8 cellular contexts compared by ENCODE assay signal in genomic region chr19:17346109-17346671, GRCh38. TPM values are rescaled to one million over a fixed set of nuclear protein-coding genes. Genes with fewer than 3 reads are reported as not detected.
DNase-seq lines count a peak whose midpoint lies in the region; ATAC-seq and TF ChIP-seq lines count a peak whose summit lies in the region.

No MANE protein-coding gene starts in this region.

- WGBS in sigmoid colon, 2 donors = 15% methylated on average over 24 of the region's 24 CpGs

- peaks cover 12% of the 10 kb centered on the region for H3K27me3 Mint-ChIP-seq in activated naive CD8-positive, alpha-beta T cell treated with anti-CD3 and anti-CD28 coated beads, Interleukin-2, amount 50 U/mL, for 24 hours

- H3K9me3 ChIP-seq in right atrium auricular region (no peaks in the 10 kb centered on the region), sigmoid colon (no peaks in the 10 kb centered on the region)

- H3K27ac Mint-ChIP-seq in activated naive CD8-positive, alpha-beta T cell treated with anti-CD3 and anti-CD28 coated beads, Interleukin-2, amount 50 U/mL, for 24 hours = no peak overlapping the region

- H3K27ac ChIP-seq in right atrium auricular region (peak overlapping the region; percentile 63 to 66), sigmoid colon (peak overlapping the region in 3 of 4 donors; percentile 34 to 53 (median 39))

- H3K4me3 ChIP-seq in right atrium auricular region (no peak overlapping the region), sigmoid colon (no peak overlapping the region)

- H3K36me3 ChIP-seq in right atrium auricular region = no peaks in the 10 kb centered on the region
- H3K36me3 ChIP-seq in sigmoid colon = peaks cover 0 to 14% (median 0%) of the 10 kb centered on the region in 4 donors

- DNase-seq in DMS 273 (lab: John Stamatoyannopoulos, UW; ENCODE audit: unreplicated experiment) (peak; percentile 84), DMS 273 treated with DMSO at 0.1 percent for 48 hours (lab: John Stamatoyannopoulos, UW) (no peak), T follicular helper cell (ENCODE audit: low read depth) (peak; percentile 57), right atrium auricular region (ENCODE audit: low spot score) (peak; percentile 81), sigmoid colon (peak; percentile 83)
- DNase-seq in activated naive CD8-positive, alpha-beta T cell treated with anti-CD3 and anti-CD28 coated beads, Interleukin-2, amount 50 U/mL, for 24 hours = peak; percentile 88

- no peak for TF ChIP-seq POLR2A in sigmoid colon (IDR thresholded peaks at IDR 0.05)

- intact Hi-C loops in sigmoid colon (cut with DNase I) = loop anchor here (1.0 kb wide), 1 partner anchor 40 kb away; no protein-coding TSS in a partner anchor

- H3K4me1 Mint-ChIP-seq in activated naive CD8-positive, alpha-beta T cell treated with anti-CD3 and anti-CD28 coated beads, Interleukin-2, amount 50 U/mL, for 24 hours = peaks cover 7% of the 10 kb centered on the region

- no peak overlapping the region for H3K4me3 Mint-ChIP-seq in activated naive CD8-positive, alpha-beta T cell treated with anti-CD3 and anti-CD28 coated beads, Interleukin-2, amount 50 U/mL, for 24 hours

- no peak for TF ChIP-seq EP300 in sigmoid colon (IDR thresholded peaks at IDR 0.05)

- ATAC-seq in activated naive CD8-positive, alpha-beta T cell treated with anti-CD3 and anti-CD28 coated beads, Interleukin-2, amount 50 U/mL, for 24 hours = peak; percentile 90
- ATAC-seq in GM19463 (IDR thresholded peaks at IDR 0.05; ENCODE audit: unreplicated experiment) = no peak

- H3K27me3 ChIP-seq in right atrium auricular region = no peaks in the 10 kb centered on the region
- H3K27me3 ChIP-seq in sigmoid colon = peaks cover 0 to 17% (median 0%) of the 10 kb centered on the region in 3 donors

- TF ChIP-seq CTCF in LNCAP (IDR thresholded peaks at IDR 0.05) (peak; percentile 93), right atrium auricular region (IDR thresholded peaks at IDR 0.05) (peak; percentile 90 to 95), sigmoid colon (IDR thresholded peaks at IDR 0.05) (peak; percentile 91 to 96 (median 94))

- H3K9me3 Mint-ChIP-seq in activated naive CD8-positive, alpha-beta T cell treated with anti-CD3 and anti-CD28 coated beads, Interleukin-2, amount 50 U/mL, for 24 hours = no peaks in the 10 kb centered on the region

- H3K4me1 ChIP-seq in right atrium auricular region (peaks cover 0 to 36% of the 10 kb centered on the region in 2 donors), sigmoid colon (peaks cover 0 to 25% (median 12%) of the 10 kb centered on the region in 4 donors)

- H3K36me3 Mint-ChIP-seq in activated naive CD8-positive, alpha-beta T cell treated with anti-CD3 and anti-CD28 coated beads, Interleukin-2, amount 50 U/mL, for 24 hours (ENCODE audit: low read depth) = peaks cover 2% of the 10 kb centered on the region

RNA-seq across cellular contexts. Expression of gene GTPBP3, which starts 8.8 kb away (rescaled TPM):
- total RNA-seq in right atrium auricular region = 10 to 100 TPM in 1 of 2 donors, 1 to 10 TPM in 1; 6.0 to 16.8 TPM
- 10 to 100 TPM in 3 of 4 donors, 1 to 10 TPM in 1; 4.6 to 22.2 (median 15.4) TPM for total RNA-seq in sigmoid colon
- 10 to 100 TPM in 1 of 3 donors, 1 to 10 TPM in 2; 3.7 to 16.0 (median 4.8) TPM for polyA plus RNA-seq in sigmoid colon

RNA-seq across cellular contexts. Expression of gene ANO8, which starts 11.5 kb away (rescaled TPM):
- total RNA-seq in right atrium auricular region (1 to 10 TPM; 4.2 to 5.2 TPM), sigmoid colon (10 to 100 TPM in 1 of 4 donors, 1 to 10 TPM in 3; 2.0 to 10.5 (median 2.7) TPM)
- polyA plus RNA-seq in sigmoid colon = 1 to 10 TPM in 2 of 3 donors, under 1 TPM in 1; 0.46 to 5.4 (median 1.2) TPM

RNA-seq across cellular contexts. Expression of gene PLVAP, which starts 31.0 kb away (rescaled TPM):
- total RNA-seq in right atrium auricular region (10 to 100 TPM; 48.3 to 83.7 TPM), sigmoid colon (10 to 100 TPM; 10.5 to 34.6 (median 19.7) TPM)
- 10 to 100 TPM in 2 of 3 donors, 1 to 10 TPM in 1; 3.0 to 54.7 (median 13.2) TPM for polyA plus RNA-seq in sigmoid colon

RNA-seq across cellular contexts. Expression of gene DDA1, which starts 36.8 kb away (rescaled TPM):
- total RNA-seq in right atrium auricular region (10 to 100 TPM; 22.2 to 40.1 TPM), sigmoid colon (10 to 100 TPM in 2 of 4 donors, 1 to 10 TPM in 2; 6.1 to 10.3 (median 8.7) TPM)
- 100 to 1,000 TPM in 1 of 3 donors, 10 to 100 TPM in 2; 57.1 to 101 (median 82.6) TPM for polyA plus RNA-seq in sigmoid colon

RNA-seq across cellular contexts. Expression of gene MRPL34, which starts 40.5 kb away (rescaled TPM):
- 100 to 1,000 TPM; 203 to 254 TPM for total RNA-seq in right atrium auricular region
- total RNA-seq in sigmoid colon = 100 to 1,000 TPM; 174 to 390 (median 267) TPM
- polyA plus RNA-seq in sigmoid colon = 100 to 1,000 TPM; 217 to 476 (median 275) TPM
